ENCODE assay signal across 8 cellular contexts in genomic region chr1:201889092-201889968, GRCh38. TPM values are rescaled to one million over a fixed set of nuclear protein-coding genes. Genes with fewer than 3 reads are reported as not detected.
A peak's percentile ranks its signal among the peaks of the same experiment; 100 is the strongest.
DNase-seq lines count a peak whose midpoint lies in the region; ATAC-seq and TF ChIP-seq lines count a peak whose summit lies in the region.

No MANE protein-coding gene starts in this region.

- H3K9me3 ChIP-seq in BE2C (no peaks in the 10 kb centered on the region), MM.1S (replicated peaks; ENCODE audit: insufficient read depth, low read length) (no peaks in the 10 kb centered on the region), endocrine pancreas (ENCODE audit: control insufficient read depth, low read length) (no peaks in the 10 kb centered on the region), neuron (ENCODE audit: low read length) (no peaks in the 10 kb centered on the region)

- no peaks in the 10 kb centered on the region for H3K79me2 ChIP-seq in MM.1S (ENCODE audit: low read length)

- H3K4me1 ChIP-seq in BE2C: no peaks in the 10 kb centered on the region
- peaks cover 4% of the 10 kb centered on the region for H3K4me1 ChIP-seq in MM.1S (ENCODE audit: low read length)
- H3K4me1 ChIP-seq in endocrine pancreas (ENCODE audit: control insufficient read depth, insufficient read depth, low read length): no peaks in the 10 kb centered on the region
- H3K4me1 ChIP-seq in neuron (ENCODE audit: insufficient read depth, low read length): peaks cover 12% of the 10 kb centered on the region

- H3K4me2 ChIP-seq in MM.1S (ENCODE audit: low read depth, low read length): peak overlapping the region; percentile 78

- H3K36me3 ChIP-seq in BE2C: no peaks in the 10 kb centered on the region
- H3K36me3 ChIP-seq in MM.1S (replicated peaks; ENCODE audit: insufficient read depth, low read length): no peaks in the 10 kb centered on the region
- no peaks in the 10 kb centered on the region for H3K36me3 ChIP-seq in endocrine pancreas (ENCODE audit: control insufficient read depth, insufficient read depth, low read length)
- H3K36me3 ChIP-seq in neuron (ENCODE audit: insufficient read depth, low read length): no peaks in the 10 kb centered on the region

- ATAC-seq in HG02571 (IDR thresholded peaks at IDR 0.05; ENCODE audit: unreplicated experiment): no peak

- TF ChIP-seq CTCF in BE2C (IDR thresholded peaks at IDR 0.05; ENCODE audit: low read depth, low read length): no peak
- no peak for TF ChIP-seq CTCF in MM.1S (IDR thresholded peaks at IDR 0.05; ENCODE audit: low read length)

- H3K9me2 ChIP-seq in MM.1S (replicated peaks; ENCODE audit: insufficient read depth, low read length): no peaks in the 10 kb centered on the region

- H4K20me1 ChIP-seq in MM.1S (ENCODE audit: insufficient read depth, low read length): no peaks in the 10 kb centered on the region

- peak overlapping the region; percentile 54 for H3K4me3 ChIP-seq in BE2C (ENCODE audit: low read depth, low read length)
- H3K4me3 ChIP-seq in MM.1S (ENCODE audit: low read length): peak overlapping the region; percentile 61
- H3K4me3 ChIP-seq in endocrine pancreas (ENCODE audit: control insufficient read depth, insufficient read depth, low read length): no peak overlapping the region
- H3K4me3 ChIP-seq in neuron (ENCODE audit: low read length): peak overlapping the region; percentile 43

- H3K9ac ChIP-seq in MM.1S (ENCODE audit: low read length) (peak overlapping the region; percentile 24; the same call in 1 of the 2 replicates), endocrine pancreas (ENCODE audit: control insufficient read depth, insufficient read depth, low read length) (peak overlapping the region; percentile 31)

- no peak overlapping the region for H3K27ac ChIP-seq in MM.1S (ENCODE audit: low read length)

- 0 out of 2 replicates have a peak, but pooled peaks cover 2% of the 10 kb centered on the region for H3F3A ChIP-seq in MM.1S (ENCODE audit: insufficient read depth, low read length)

- H2AFZ ChIP-seq in MM.1S (ENCODE audit: low read length): peak overlapping the region; percentile 75
- peak overlapping the region; percentile 96 for H2AFZ ChIP-seq in neuron (ENCODE audit: low read depth, low read length)

- DNase-seq in BE2C (no peak), MM.1S (no peak), SKM-1 (lab: John Stamatoyannopoulos, UW; ENCODE audit: unreplicated experiment) (no peak), GM19240 (ENCODE audit: insufficient read length, low spot score) (no peak)
- DNase-seq in stimulated activated CD4-positive, alpha-beta T cell treated with anti-CD3 and anti-CD28 coated beads, Interleukin-12 subunit alpha, Interleukin-12 subunit beta, amount 100 ng/mL, for 4 hours: no peak

- H3K27me3 ChIP-seq in BE2C (no peaks in the 10 kb centered on the region), MM.1S (replicated peaks; ENCODE audit: insufficient read depth, low read length) (peaks cover 16% of the 10 kb centered on the region; the same call in 1 of the 2 replicates), endocrine pancreas (ENCODE audit: control insufficient read depth, insufficient read depth, low read length) (no peaks in the 10 kb centered on the region), neuron (ENCODE audit: insufficient read depth, low read length) (peaks cover 33% of the 10 kb centered on the region)

RNA-seq across cellular contexts. Expression of gene SHISA4, which starts 0.6 kb away (rescaled TPM):
- 3.2 TPM for polyA plus RNA-seq in BE2C (2012; ENCODE audit: insufficient read depth, insufficient read length, low read depth)

RNA-seq across cellular contexts. Expression of gene LMOD1, which starts 57.0 kb away (rescaled TPM):
- polyA plus RNA-seq in BE2C (2012; ENCODE audit: insufficient read depth, insufficient read length, low read depth): 0.40 TPM
